ENCODE assay signal across 8 cellular contexts in the genomic region with DNA sequence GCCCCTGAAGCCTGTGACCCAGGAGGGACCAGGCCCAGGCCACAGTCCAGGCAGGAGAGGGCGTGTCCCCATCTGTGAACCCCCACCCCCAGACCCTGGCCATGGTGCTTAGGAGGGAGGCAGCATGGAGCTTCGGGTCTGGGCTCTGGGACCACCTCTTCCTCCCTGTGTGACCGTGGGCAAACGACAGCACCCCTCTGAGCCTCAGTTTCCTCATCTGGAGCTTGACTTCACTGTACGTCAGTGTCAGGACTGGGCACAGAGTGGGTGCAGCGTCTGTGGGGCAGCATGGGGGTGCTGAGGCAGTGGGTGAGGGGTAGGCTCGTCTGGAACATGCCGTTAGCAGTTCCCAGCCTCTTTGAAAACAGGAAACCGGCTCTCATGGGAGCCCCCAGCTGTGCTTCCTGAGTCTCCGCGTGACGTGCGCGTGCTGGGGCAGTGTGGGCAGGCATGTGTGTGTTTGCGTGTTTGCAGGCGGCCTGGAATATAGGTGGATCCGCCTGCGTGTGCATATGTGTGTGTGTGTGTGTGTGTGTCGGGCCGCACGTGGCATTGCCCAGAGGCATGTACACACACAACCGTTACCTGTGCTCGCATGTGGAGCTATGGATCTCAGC. TPM values are rescaled to one million over a fixed set of nuclear protein-coding genes. Genes with fewer than 3 reads are reported as not detected.
DNase-seq lines count a peak whose midpoint lies in the region; ATAC-seq and TF ChIP-seq lines count a peak whose summit lies in the region.

No MANE protein-coding gene starts in this region.

- peaks cover 27% of the 10 kb centered on the region for H3F3A ChIP-seq in PC-9 (ENCODE audit: insufficient read depth, low read depth)
- H3F3A ChIP-seq in GM23248 (ENCODE audit: insufficient read depth) = no peaks in the 10 kb centered on the region
- H3F3A ChIP-seq in MM.1S (ENCODE audit: insufficient read depth, low read length) = no peaks in the 10 kb centered on the region

- H3K9me3 ChIP-seq in PC-9 (ENCODE audit: insufficient read depth, low read depth) = no peaks in the 10 kb centered on the region
- no peaks in the 10 kb centered on the region for H3K9me3 ChIP-seq in adipocyte (ENCODE audit: control insufficient read depth, low read length)
- no peaks in the 10 kb centered on the region for H3K9me3 ChIP-seq in GM23248 (ENCODE audit: low read depth)
- no peaks in the 10 kb centered on the region for H3K9me3 ChIP-seq in MM.1S (replicated peaks; ENCODE audit: insufficient read depth, low read length)

- intact Hi-C loops in PC-9 (cut with micrococcal nuclease; ENCODE audit: unreplicated experiment) = loop anchor here (5.0 kb wide), 1 partner anchor 34 kb away; no protein-coding TSS in a partner anchor
- intact Hi-C loops in left colon (cut with DNase I, micrococcal nuclease) = no loop called here

- BruUV-seq in PC-9 (replicated peaks; lab: Mats Ljungman, UMichigan) = no TSS peak

- TF ChIP-seq CTCF in PC-9 (conservative IDR thresholded peaks at IDR 0.05) = no peak
- no peak for TF ChIP-seq CTCF in MM.1S (IDR thresholded peaks at IDR 0.05; ENCODE audit: low read length)

- H3K9ac ChIP-seq in adipocyte (ENCODE audit: low read length) = peak overlapping the region; percentile 36
- no peak overlapping the region for H3K9ac ChIP-seq in GM23248
- no peak overlapping the region for H3K9ac ChIP-seq in MM.1S (ENCODE audit: low read length)

- H3K4me1 ChIP-seq in PC-9 (replicated peaks; ENCODE audit: insufficient read depth) (peaks cover 21% of the 10 kb centered on the region), adipocyte (ENCODE audit: control insufficient read depth, insufficient read depth, low read length) (peaks cover 38% of the 10 kb centered on the region), GM23248 (ENCODE audit: insufficient read depth) (peaks cover 23% of the 10 kb centered on the region), MM.1S (ENCODE audit: low read length) (peaks cover 4% of the 10 kb centered on the region; the same call in 1 of the 2 replicates)

- in situ Hi-C loops in GM23248 (cut with MboI) = no loop called here

- H3K79me2 ChIP-seq in PC-9 (ENCODE audit: low read depth) (peaks cover 8% of the 10 kb centered on the region; the same call in 1 of the 2 replicates), GM23248 (ENCODE audit: insufficient read depth) (no peaks in the 10 kb centered on the region), MM.1S (ENCODE audit: low read length) (no peaks in the 10 kb centered on the region)

- H3K4me3 ChIP-seq in PC-9 (no peak overlapping the region; the same call in 1 of the 2 replicates), adipocyte (ENCODE audit: low read length) (no peak overlapping the region), GM23248 (no peak overlapping the region), MM.1S (ENCODE audit: low read length) (no peak overlapping the region)

- H3K27ac ChIP-seq in PC-9 (no peak overlapping the region), GM23248 (no peak overlapping the region), MM.1S (ENCODE audit: low read length) (no peak overlapping the region)

- no peaks in the 10 kb centered on the region for H3K27me3 ChIP-seq in PC-9 (ENCODE audit: insufficient read depth, low read depth)
- H3K27me3 ChIP-seq in adipocyte (replicated peaks; ENCODE audit: control insufficient read depth, insufficient read depth, low read length) = no peaks in the 10 kb centered on the region
- no peaks in the 10 kb centered on the region for H3K27me3 ChIP-seq in GM23248 (replicated peaks; ENCODE audit: insufficient read depth)
- peaks cover 50% of the 10 kb centered on the region for H3K27me3 ChIP-seq in MM.1S (replicated peaks; ENCODE audit: insufficient read depth, low read length)

- no peak overlapping the region for H2AFZ ChIP-seq in PC-9
- H2AFZ ChIP-seq in GM23248 = no peak overlapping the region
- H2AFZ ChIP-seq in MM.1S (ENCODE audit: low read length) = no peak overlapping the region

- WGBS in GM23248 (ENCODE audit: low coverage in 1 of 2, low lambda C conversion rate in 2 of 2, missing lambda C conversion rate in 2 of 2), 2 experiments = 69 to 72% methylated on average over 23 of the region's 23 CpGs

- H3K4me2 ChIP-seq in PC-9 (peak overlapping the region; percentile 78; the same call in 1 of the 2 replicates), GM23248 (ENCODE audit: unreplicated experiment) (no peak overlapping the region), MM.1S (ENCODE audit: low read depth, low read length) (no peak overlapping the region)

- H3K9me2 ChIP-seq in PC-9 (ENCODE audit: insufficient read depth) (no peaks in the 10 kb centered on the region), GM23248 (ENCODE audit: insufficient read depth) (no peaks in the 10 kb centered on the region), MM.1S (replicated peaks; ENCODE audit: insufficient read depth, low read length) (no peaks in the 10 kb centered on the region)

- DNase-seq in Daoy (ENCODE audit: low read depth) = peak; percentile 82
- DNase-seq in PC-9 = no peak
- DNase-seq in adipocyte (ENCODE audit: low read depth) = no peak
- DNase-seq in left colon = peak; percentile 73 to 79
- peak; percentile 58 for DNase-seq in stromal cell of bone marrow (ENCODE audit: low read depth)
- no peak for DNase-seq in glomerular visceral epithelial cell (ENCODE audit: extremely low spot score)
- DNase-seq in GM23248 = no peak
- DNase-seq in MM.1S = no peak

- CTCF ChIA-PET in PC-9 (lab: Charles Lee) = interaction anchor here (0.6 to 0.7 kb wide), 4 partner anchors 14 to 154 kb away, joined by 3 to 11 read pairs (median 6); no protein-coding TSS in a partner anchor

- ATAC-seq in left colon = no peak

- POLR2A ChIA-PET in PC-9 (lab: Charles Lee; ENCODE audit: unreplicated experiment) = interaction anchor here (0.5 to 0.6 kb wide), 2 partner anchors 21 to 134 kb away, joined by 9 to 13 read pairs; no protein-coding TSS in a partner anchor

- H3K36me3 ChIP-seq in PC-9 (ENCODE audit: low read depth) (no peaks in the 10 kb centered on the region), adipocyte (ENCODE audit: control insufficient read depth, insufficient read depth, low read length, severe bottlenecking) (no peaks in the 10 kb centered on the region), GM23248 (ENCODE audit: low read depth) (no peaks in the 10 kb centered on the region), MM.1S (replicated peaks; ENCODE audit: insufficient read depth, low read length) (no peaks in the 10 kb centered on the region)

- H4K20me1 ChIP-seq in PC-9 (ENCODE audit: insufficient read depth) = no peaks in the 10 kb centered on the region
- no peaks in the 10 kb centered on the region for H4K20me1 ChIP-seq in GM23248 (ENCODE audit: insufficient read depth)
- no peaks in the 10 kb centered on the region for H4K20me1 ChIP-seq in MM.1S (ENCODE audit: insufficient read depth, low read length)

RNA-seq across cellular contexts. Expression of a gene that starts 15.7 kb away (rescaled TPM):
- 25.6 and 35.7 TPM in 2 replicates for total RNA-seq in Daoy (2014; rRNA removed; shearing (Covaris generic))
- 15.5 and 20.6 TPM in 2 replicates for total RNA-seq in PC-9 (2021)
- total RNA-seq in left colon = 10 to 100 TPM; 21.0 to 27.7 TPM
- total RNA-seq in GM23248 (2014; rRNA removed; shearing (Covaris generic)) = 15.9 and 19.7 TPM in 2 replicates
- polyA plus RNA-seq in GM23248 (2016; fragmentation: Nextera tagmentation; extraction: Ambion mirVana) = 5.4 and 5.7 TPM in 2 replicates

RNA-seq across cellular contexts. Expression of a gene that starts 56.8 kb away (rescaled TPM):
- total RNA-seq in Daoy (2014; rRNA removed; shearing (Covaris generic)) = 0.06 TPM in 1 of 2 replicates, not detected in the other
- total RNA-seq in PC-9 (2021) (0.09 TPM in 1 of 2 replicates, not detected in the other), left colon (under 1 TPM in 1 of 2 donors, not detected in 1; 0.14 TPM)
- total RNA-seq in GM23248 (2014; rRNA removed; shearing (Covaris generic)) = not detected in 2 replicates
- not detected in 2 replicates for polyA plus RNA-seq in GM23248 (2016; fragmentation: Nextera tagmentation; extraction: Ambion mirVana)

Comparison
In these comparisons a context has a peak if more than half of its experiments do, and no peak if none do; other contexts are left out.
1. DNase-seq: peak in Daoy (single experiment), left colon (2 of 2) and stromal cell of bone marrow (single experiment); none in PC-9 (0 of 2), adipocyte (single experiment), glomerular visceral epithelial cell (single experiment), GM23248 (single experiment) and MM.1S (single experiment).